In the genomic region with DNA sequence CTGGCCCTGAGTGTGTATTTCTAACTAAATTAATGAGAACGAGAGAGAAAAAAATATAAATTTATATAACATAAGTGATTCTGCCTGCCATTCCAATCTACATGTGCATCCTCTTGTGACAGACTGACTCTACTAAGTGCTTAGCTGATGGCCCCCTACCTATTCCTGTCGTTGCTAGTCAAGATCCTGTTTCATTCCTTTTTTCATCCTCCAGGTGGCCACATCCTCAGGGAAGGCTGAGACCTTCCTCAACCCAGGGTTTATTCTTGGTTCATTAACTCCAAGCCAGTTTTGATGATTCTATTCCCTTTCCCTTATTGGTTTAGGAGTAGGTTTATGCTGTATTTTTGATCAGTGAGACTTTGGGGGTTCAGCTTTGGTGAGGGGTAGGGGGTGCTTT, we compare ENCODE assay signal across 23 cellular contexts.
DNase-seq lines count a peak whose midpoint lies in the region; ATAC-seq lines count a peak whose summit lies in the region.
"Had no signal": no experiment of that assay in that cellular context is flagged by ENCODE, and none has a peak within 500 bp of the region (broad histone marks: within the 10 kb centered on the region; RNA-seq: fewer than 3 reads in every experiment).

No MANE protein-coding gene starts in this region.

- H3K27ac ChIP-seq in trophoblast cell (ENCODE audit: low read depth, low read length): no peak overlapping the region
- H3K27ac ChIP-seq: dorsolateral prefrontal cortex, testis had no signal

- peaks cover 28% of the 10 kb centered on the region for H3K4me1 Mint-ChIP-seq in T-helper 1 cell treated with Interleukin-12 subunit alpha and Interleukin-12 subunit beta and Interleukin-4 antibody, amounts not matched to agents 30 μg/mL and 1 μg/mL, for 36 hours (ENCODE audit: low read depth)
- H3K4me1 Mint-ChIP-seq in central memory CD8-positive, alpha-beta T cell: peaks cover 11% of the 10 kb centered on the region
- H3K4me1 Mint-ChIP-seq: CD14-positive monocyte had no signal

- H2AFZ ChIP-seq in trophoblast cell (ENCODE audit: insufficient read depth, low read length, poor library complexity): no peak overlapping the region

- peaks cover 20% of the 10 kb centered on the region for H3K9me3 Mint-ChIP-seq in T-helper 1 cell treated with Interleukin-12 subunit alpha and Interleukin-12 subunit beta and Interleukin-4 antibody, amounts not matched to agents 30 μg/mL and 1 μg/mL, for 36 hours
- H3K9me3 Mint-ChIP-seq in central memory CD8-positive, alpha-beta T cell: peaks cover 6% of the 10 kb centered on the region

- no peak overlapping the region for H4K12ac ChIP-seq in trophoblast cell (ENCODE audit: low read depth, low read length)

- H3K79me1 ChIP-seq in trophoblast cell (ENCODE audit: low read length): no peaks in the 10 kb centered on the region

- H4K91ac ChIP-seq in trophoblast cell (ENCODE audit: low read depth, low read length): peak overlapping the region; percentile 25

- DNase-seq in T-helper 1 cell: no peak
- DNase-seq in NCI-H2171 (lab: John Stamatoyannopoulos, UW): peak; percentile 24
- no peak for DNase-seq in central memory CD8-positive, alpha-beta T cell (ENCODE audit: low spot score in 2 of 2)
- peak in 1 of 2 donors; percentile 19 for DNase-seq in trophoblast cell
- DNase-seq in AG08395 (ENCODE audit: low spot score): no peak
- DNase-seq: activated CD8-positive, alpha-beta T cell treated with anti-CD3 and anti-CD28 coated beads for 36 hours; activated naive CD4-positive, alpha-beta T cell treated with anti-CD3 and anti-CD28 coated beads for 36 hours; activated T-cell treated with anti-CD3 and anti-CD28 coated beads, Interleukin-2, amount 50 U/mL, for 24 hours; amygdala; caudate nucleus; dorsolateral prefrontal cortex; Kasumi-1; NCI-H1092 treated with DMSO at 0.1 percent for 48 hours; NCI-H526; stimulated activated CD4-positive, alpha-beta T cell treated with anti-CD3 and anti-CD28 coated beads, Interleukin-1b, Interleukin-23, amount 100 ng/mL, for 48 hours; stimulated activated naive B cell treated with anti-CD40 and anti-IgM and Interleukin-4, amounts not matched to agents 10 μg/mL and 1 μg/mL and 100 μg/mL, for 72 hours; testis had no signal

- H3K36me3 Mint-ChIP-seq in T-helper 1 cell treated with Interleukin-12 subunit alpha and Interleukin-12 subunit beta and Interleukin-4 antibody, amounts not matched to agents 30 μg/mL and 1 μg/mL, for 36 hours (ENCODE audit: low read depth): peaks cover 22% of the 10 kb centered on the region
- no peaks in the 10 kb centered on the region for H3K36me3 Mint-ChIP-seq in central memory CD8-positive, alpha-beta T cell (ENCODE audit: insufficient read depth)
- H3K36me3 Mint-ChIP-seq: CD14-positive monocyte had no signal

- peak overlapping the region; percentile 41 for H3K4me3 Mint-ChIP-seq in T-helper 1 cell treated with Interleukin-12 subunit alpha and Interleukin-12 subunit beta and Interleukin-4 antibody, amounts not matched to agents 30 μg/mL and 1 μg/mL, for 36 hours
- H3K4me3 Mint-ChIP-seq in central memory CD8-positive, alpha-beta T cell: no peak overlapping the region
- H3K4me3 Mint-ChIP-seq: activated CD8-positive, alpha-beta T cell treated with anti-CD3 and anti-CD28 coated beads for 36 hours; activated naive CD4-positive, alpha-beta T cell treated with anti-CD3 and anti-CD28 coated beads for 36 hours; activated T-cell treated with anti-CD3 and anti-CD28 coated beads, Interleukin-2, amount 50 U/mL, for 24 hours; CD14-positive monocyte had no signal

- H3K9me3 ChIP-seq in trophoblast cell (ENCODE audit: insufficient read depth, low read depth, low read length): no peaks in the 10 kb centered on the region
- H3K9me3 ChIP-seq: testis had no signal

- no peak for ATAC-seq in central memory CD8-positive, alpha-beta T cell (replicated peaks; ENCODE audit: extremely low read depth, poor library complexity, severe bottlenecking)
- ATAC-seq in GM21576 (IDR thresholded peaks at IDR 0.05; ENCODE audit: unreplicated experiment): no peak
- ATAC-seq in HG02763 (IDR thresholded peaks at IDR 0.05; ENCODE audit: unreplicated experiment): no peak
- ATAC-seq: activated CD8-positive, alpha-beta T cell treated with anti-CD3 and anti-CD28 coated beads for 36 hours; left lobe of liver had no signal

- H3K18ac ChIP-seq in trophoblast cell (ENCODE audit: low read length): no peak overlapping the region

- no peak overlapping the region for H3K23ac ChIP-seq in trophoblast cell (ENCODE audit: low read length)

- H2AK5ac ChIP-seq in trophoblast cell (ENCODE audit: low read length): no peak overlapping the region

- H4K8ac ChIP-seq in trophoblast cell (ENCODE audit: low read depth, low read length): no peak overlapping the region

- H2BK5ac ChIP-seq in trophoblast cell (ENCODE audit: low read depth, low read length, poor library complexity): peak overlapping the region; percentile 15

- H3K4ac ChIP-seq in trophoblast cell (ENCODE audit: low read depth, low read length): no peak overlapping the region

- no peak overlapping the region for H2BK12ac ChIP-seq in trophoblast cell (ENCODE audit: low read length)

- WGBS in trophoblast cell (ENCODE audit: extremely low coverage, insufficient coverage, insufficient read length): no CpG with 5 or more reads among the region's 2 CpGs

- H3K4me3 ChIP-seq in trophoblast cell (ENCODE audit: low read depth, low read length): no peak overlapping the region
- H3K4me3 ChIP-seq: dorsolateral prefrontal cortex, testis had no signal

- H3K27me3 ChIP-seq in trophoblast cell (ENCODE audit: insufficient read depth, low read length): no peaks in the 10 kb centered on the region
- H3K27me3 ChIP-seq: dorsolateral prefrontal cortex, testis had no signal

- peaks cover 3% of the 10 kb centered on the region for H3K27me3 Mint-ChIP-seq in T-helper 1 cell treated with Interleukin-12 subunit alpha and Interleukin-12 subunit beta and Interleukin-4 antibody, amounts not matched to agents 30 μg/mL and 1 μg/mL, for 36 hours (ENCODE audit: low read depth)
- peaks cover 33% of the 10 kb centered on the region for H3K27me3 Mint-ChIP-seq in central memory CD8-positive, alpha-beta T cell
- H3K27me3 Mint-ChIP-seq: activated CD8-positive, alpha-beta T cell treated with anti-CD3 and anti-CD28 coated beads for 36 hours; activated T-cell treated with anti-CD3 and anti-CD28 coated beads, Interleukin-2, amount 50 U/mL, for 24 hours; progenitor cell of endocrine pancreas; stimulated activated naive B cell treated with anti-CD40 and anti-IgM and Interleukin-4, amounts not matched to agents 10 μg/mL and 1 μg/mL and 100 μg/mL, for 72 hours had no signal

- peak overlapping the region; percentile 32 for H3K27ac Mint-ChIP-seq in T-helper 1 cell treated with Interleukin-12 subunit alpha and Interleukin-12 subunit beta and Interleukin-4 antibody, amounts not matched to agents 30 μg/mL and 1 μg/mL, for 36 hours
- H3K27ac Mint-ChIP-seq in central memory CD8-positive, alpha-beta T cell (ENCODE audit: low read depth): peak overlapping the region; percentile 9
- H3K27ac Mint-ChIP-seq: activated CD8-positive, alpha-beta T cell treated with anti-CD3 and anti-CD28 coated beads for 36 hours; activated T-cell treated with anti-CD3 and anti-CD28 coated beads, Interleukin-2, amount 50 U/mL, for 24 hours; CD14-positive monocyte; progenitor cell of endocrine pancreas had no signal

- H3K79me2 ChIP-seq in trophoblast cell (ENCODE audit: control insufficient read depth, insufficient read depth, low read length, poor library complexity): no peaks in the 10 kb centered on the region

- no peaks in the 10 kb centered on the region for H3K36me3 ChIP-seq in trophoblast cell (ENCODE audit: control insufficient read depth in 1 of 2, insufficient read depth in 2 of 2, low read length in 2 of 2)

- H2BK120ac ChIP-seq in trophoblast cell (ENCODE audit: insufficient read depth, low read length, poor library complexity): no peak overlapping the region

- H3K4me1 ChIP-seq in trophoblast cell (ENCODE audit: control insufficient read depth in 1 of 2, insufficient read depth in 2 of 2, low read length in 2 of 2): peaks cover 4 to 8% of the 10 kb centered on the region in 2 experiments
- H3K4me1 ChIP-seq: testis had no signal

- H3K9ac ChIP-seq in trophoblast cell (ENCODE audit: low read length): no peak overlapping the region

- H3K4me2 ChIP-seq in trophoblast cell (ENCODE audit: low read length): no peak overlapping the region

- H3K14ac ChIP-seq in trophoblast cell (ENCODE audit: low read length): no peak overlapping the region
